Comparison of ENCODE assay signal across 1 cellular context in genomic region chr7:107856806-107857540, GRCh38.
TF ChIP-seq lines count a peak whose summit lies in the region.

No MANE protein-coding gene starts in this region.

TF ChIP-seq in HepG2, 621 proteins besides CTCF, POLR2A, EP300 and RAD21 (continued from another document and continues in another):
- TF ChIP-seq ZBTB14 (CRISPR knock-in tag; IDR thresholded peaks at IDR 0.05) (no peak), ATRX (CRISPR knock-in tag; IDR thresholded peaks at IDR 0.05; ENCODE audit: borderline replicate concordance) (no peak), HOMEZ (CRISPR knock-in tag; IDR thresholded peaks at IDR 0.05; ENCODE audit: low read depth) (peak; percentile 71; the same call in 1 of the 2 replicates), USF2 (IDR thresholded peaks at IDR 0.05; ENCODE audit: low read depth, low read length) (no peak), USF2 (CRISPR knock-in tag; IDR thresholded peaks at IDR 0.05; ENCODE audit: borderline replicate concordance) (no peak), ZFX (CRISPR knock-in tag; IDR thresholded peaks at IDR 0.05; ENCODE audit: low read depth) (peak; percentile 72), ZNF749 (CRISPR knock-in tag; IDR thresholded peaks at IDR 0.05; ENCODE audit: borderline replicate concordance) (no peak), PRDM10 (CRISPR knock-in tag; IDR thresholded peaks at IDR 0.05; ENCODE audit: low read depth) (no peak; the same call in 1 of the 2 replicates), PAWR (CRISPR knock-in tag; IDR thresholded peaks at IDR 0.05; ENCODE audit: borderline replicate concordance) (no peak), ZNF879 (CRISPR knock-in tag; IDR thresholded peaks at IDR 0.05) (no peak), CBX1 (IDR thresholded peaks at IDR 0.05; ENCODE audit: low read depth) (peak; percentile 45), HMG20B (CRISPR knock-in tag; conservative IDR thresholded peaks at IDR 0.05) (no peak), ZNF292 (CRISPR knock-in tag; IDR thresholded peaks at IDR 0.05; ENCODE audit: borderline replicate concordance, low read depth) (peak; percentile 90; the same call in 1 of the 2 replicates), RBAK (CRISPR knock-in tag; IDR thresholded peaks at IDR 0.05) (no peak), ZBTB40 (IDR thresholded peaks at IDR 0.05) (no peak), ZBTB40 (CRISPR knock-in tag; IDR thresholded peaks at IDR 0.05) (0 out of 2 replicates have a peak, but pooled peaks have one; percentile 10), ZMAT5 (CRISPR knock-in tag; IDR thresholded peaks at IDR 0.05; ENCODE audit: borderline replicate concordance, low read depth) (no peak), CREBL2 (CRISPR knock-in tag; IDR thresholded peaks at IDR 0.05; ENCODE audit: borderline replicate concordance) (no peak), SMAD3 (CRISPR knock-in tag; IDR thresholded peaks at IDR 0.05) (peak; percentile 14; the same call in 1 of the 2 replicates), PRDM15 (CRISPR knock-in tag; IDR thresholded peaks at IDR 0.05) (no peak), ARID5B (CRISPR knock-in tag; IDR thresholded peaks at IDR 0.05) (peak; percentile 73), MEF2D (CRISPR knock-in tag; IDR thresholded peaks at IDR 0.05) (no peak), GTF2F1 (IDR thresholded peaks at IDR 0.05; ENCODE audit: low read length) (no peak)
